In the genomic region with DNA sequence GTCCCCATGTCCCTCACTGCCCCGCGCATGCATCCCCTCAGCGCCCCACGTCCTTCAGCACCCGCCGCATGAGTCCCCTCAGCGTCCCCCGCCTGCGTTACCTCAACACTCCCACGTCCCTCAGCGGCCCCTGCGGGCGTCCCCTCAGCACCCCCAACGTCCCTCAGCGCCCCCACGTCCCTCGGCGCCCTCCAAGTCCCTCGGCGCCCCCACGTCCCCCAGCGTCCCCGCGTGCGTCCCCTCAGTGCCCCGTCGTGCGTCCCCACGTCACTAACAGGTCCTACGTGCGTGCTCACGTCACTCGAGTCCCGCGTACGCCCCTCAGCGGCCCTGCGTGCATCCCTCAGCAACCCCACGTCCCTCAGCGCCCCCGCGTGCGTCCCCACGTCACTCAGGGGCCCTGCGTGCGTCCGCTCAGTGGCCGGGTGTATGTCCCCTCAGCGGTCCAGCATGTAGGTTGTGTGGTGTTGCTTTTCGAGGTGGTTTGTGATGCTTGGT, we compare ENCODE assay signal across 17 cellular contexts. TPM values are rescaled to one million over a fixed set of nuclear protein-coding genes. Genes with fewer than 3 reads are reported as not detected.
A peak's percentile ranks its signal among the peaks of the same experiment; 100 is the strongest.
DNase-seq lines count a peak whose midpoint lies in the region; ATAC-seq, FAIRE-seq and TF ChIP-seq lines count a peak whose summit lies in the region.
"Had no signal": no experiment of that assay in that cellular context is flagged by ENCODE, and none has a peak within 500 bp of the region (broad histone marks: within the 10 kb centered on the region; RNA-seq: fewer than 3 reads in every experiment).

No MANE protein-coding gene starts in this region.

- no peak for TF ChIP-seq POLR2A in HepG2 (IDR thresholded peaks at IDR 0.05; ENCODE audit: insufficient read depth in 1 of 2, low read depth in 2 of 2, low read length in 2 of 2)
- TF ChIP-seq POLR2A in right lobe of liver (IDR thresholded peaks at IDR 0.05): no peak
- TF ChIP-seq POLR2A in K562 (conservative IDR thresholded peaks at IDR 0.05): no peak

- H3K9ac ChIP-seq in HepG2 (ENCODE audit: insufficient read depth, low read depth, low read length) (no peak overlapping the region), K562 (ENCODE audit: insufficient read depth in 1 of 2, low read depth in 2 of 2, low read length in 2 of 2) (no peak overlapping the region)

- no peak for FAIRE-seq in HepG2 (lab: Jason Lieb, UNC)
- FAIRE-seq in K562 (lab: Jason Lieb, UNC): no peak
- peak; percentile 77 for FAIRE-seq in urothelium cell line (lab: Jason Lieb, UNC)

- CTCF ChIA-PET in HepG2 (lab: Yijun Ruan, JAX; ENCODE audit: low intra/inter-chr PET ratio, low total read pairs): no interaction called here
- CTCF ChIA-PET in K562 (lab: Yijun Ruan, JAX; ENCODE audit: low intra/inter-chr PET ratio): interaction anchor here (0.6 kb wide), 1 partner anchor 19 kb away, joined by 4 read pairs; no protein-coding TSS in a partner anchor

- POLR2A ChIA-PET in HepG2 (lab: Yijun Ruan, JAX) (no interaction called here), K562 (lab: Yijun Ruan, JAX) (no interaction called here)

- H3K4me2 ChIP-seq in HepG2 (ENCODE audit: low read depth, low read length) (no peak overlapping the region), K562 (ENCODE audit: insufficient read depth, low read length) (peak overlapping the region; percentile 18; the same call in 1 of the 2 replicates)
- H3K4me2 ChIP-seq: GM23338 had no signal

- WGBS in HepG2 (ENCODE audit: low lambda C conversion rate): 62% methylated on average over 50 of the region's 50 CpGs
- WGBS in right lobe of liver (ENCODE audit: insufficient coverage, low coverage, low lambda C conversion rate, missing lambda C conversion rate): 96% methylated on average over 24 of the region's 50 CpGs
- WGBS in K562 (ENCODE audit: insufficient coverage, low coverage, missing lambda C conversion rate): 15% methylated on average over 12 of the region's 50 CpGs

- no peak for TF ChIP-seq CTCF in HepG2 (CRISPR knock-in tag; IDR thresholded peaks at IDR 0.05)
- TF ChIP-seq CTCF in right lobe of liver (IDR thresholded peaks at IDR 0.05): no peak
- no peak for TF ChIP-seq CTCF in K562 (IDR thresholded peaks at IDR 0.05 in 2 of 3, conservative IDR thresholded peaks at IDR 0.05 in 1 of 3; ENCODE audit: insufficient read depth in 2 of 3, low read depth in 1 of 3, low read length in 3 of 3)

- H3K4me3 ChIP-seq in HepG2 (replicated peaks in 1 of 3; ENCODE audit: insufficient read depth in 1 of 3, low read depth in 2 of 3, low read length in 3 of 3): no peak overlapping the region
- H3K4me3 ChIP-seq in right lobe of liver: no peak overlapping the region
- no peak overlapping the region for H3K4me3 ChIP-seq in K562
- H3K4me3 ChIP-seq: GM23338 had no signal

- H3K79me2 ChIP-seq in HepG2 (ENCODE audit: insufficient read depth, low read length) (no peaks in the 10 kb centered on the region), K562 (ENCODE audit: control insufficient read depth, insufficient read depth, low read length) (no peaks in the 10 kb centered on the region)

- TF ChIP-seq RAD21 in HepG2 (CRISPR knock-in tag; IDR thresholded peaks at IDR 0.05) (no peak), K562 (CRISPR knock-in tag; conservative IDR thresholded peaks at IDR 0.05 in 1 of 2, IDR thresholded peaks at IDR 0.05 in 1 of 2) (no peak)

- no peak overlapping the region for H2AFZ ChIP-seq in HepG2 (ENCODE audit: low read length)
- peak overlapping the region; percentile 55; the same call in 1 of the 2 replicates for H2AFZ ChIP-seq in K562 (ENCODE audit: low read depth, low read length)

- no peaks in the 10 kb centered on the region for H3K4me1 ChIP-seq in HepG2 (ENCODE audit: insufficient read depth, low read length)
- no peaks in the 10 kb centered on the region for H3K4me1 ChIP-seq in right lobe of liver
- peaks cover 0 to 19% of the 10 kb centered on the region in 2 experiments; a peak in 2 of 5 replicates for H3K4me1 ChIP-seq in K562 (replicated peaks in 1 of 2; ENCODE audit: control insufficient read depth in 2 of 2, insufficient read depth in 2 of 2, low read length in 2 of 2)

- H3K36me3 ChIP-seq in HepG2 (replicated peaks in 1 of 2; ENCODE audit: control insufficient read depth in 1 of 2, insufficient read depth in 2 of 2, low read length in 2 of 2) (no peaks in the 10 kb centered on the region), right lobe of liver (no peaks in the 10 kb centered on the region), K562 (ENCODE audit: control insufficient read depth, insufficient read depth, low read length) (no peaks in the 10 kb centered on the region)

- no peak for ATAC-seq in HepG2
- no peak for ATAC-seq in right lobe of liver
- peak; percentile 58 for ATAC-seq in K562

- in situ Hi-C loops in HepG2 (cut with HindIII; ENCODE audit: extremely low pct_ligation_motif_present, low pct_unique_long_range_greater_than_20kb): no loop called here
- in situ Hi-C loops in K562 (cut with MboI): no loop called here

- BruUV-seq in HepG2 (replicated peaks; lab: Mats Ljungman, UMichigan) (no TSS peak), K562 (replicated peaks; lab: Mats Ljungman, UMichigan) (no TSS peak)

- no peaks in the 10 kb centered on the region for H3K9me1 ChIP-seq in K562 (ENCODE audit: control insufficient read depth, insufficient read depth, low read length)

- H4K20me1 ChIP-seq in HepG2 (ENCODE audit: insufficient read depth, low read length) (no peaks in the 10 kb centered on the region), K562 (replicated peaks; ENCODE audit: control insufficient read depth, insufficient read depth, low read length) (no peaks in the 10 kb centered on the region)

- H3K27ac ChIP-seq in HepG2 (ENCODE audit: extremely low read length, insufficient read depth, low read length) (no peak overlapping the region), right lobe of liver (no peak overlapping the region), K562 (ENCODE audit: extremely low read depth, low read depth, low read length) (no peak overlapping the region)

- DNase-seq in HepG2 (ENCODE audit: low spot score) (no peak), right lobe of liver (no peak), K562 (ENCODE audit: extremely low read depth in 1 of 4, low spot score in 3 of 4) (peak in 3 of 4 experiments; percentile 14 to 43 (median 43)), mesenteric fat pad (ENCODE audit: low spot score) (peak; percentile 82), urothelium cell line (ENCODE audit: low spot score) (no peak), SIG-M5 (lab: John Stamatoyannopoulos, UW) (no peak), OCI-M1 (lab: John Stamatoyannopoulos, UW) (no peak), dedifferentiated amniotic fluid mesenchymal stem cell (ENCODE audit: extremely low spot score) (no peak)
- DNase-seq: CD4-positive, alpha-beta T cell; EL; Kasumi-1; NCI-H1105 treated with DMSO at 0.1 percent for 48 hours; NCI-H1694 treated with DMSO at 0.1 percent for 48 hours; NCI-H345; NCI-H526; SHP77 treated with DMSO at 0.1 percent for 48 hours had no signal

- no peak for TF ChIP-seq EP300 in HepG2 (IDR thresholded peaks at IDR 0.05; ENCODE audit: low read depth in 2 of 2, low read length in 2 of 2)
- no peak for TF ChIP-seq EP300 in HepG2 (CRISPR knock-in tag; IDR thresholded peaks at IDR 0.05; ENCODE audit: borderline replicate concordance)
- no peak for TF ChIP-seq EP300 in K562 (IDR thresholded peaks at IDR 0.05; ENCODE audit: low read length)

- intact Hi-C loops in HepG2 (cut with micrococcal nuclease; ENCODE audit: unreplicated experiment): no loop called here
- intact Hi-C loops in right lobe of liver (cut with DNase I): no loop called here
- intact Hi-C loops in K562 (cut with micrococcal nuclease): no loop called here

- H3K27me3 ChIP-seq in HepG2 (ENCODE audit: control insufficient read depth in 1 of 2, insufficient read depth in 2 of 2, low read length in 2 of 2): peaks cover 2 to 37% of the 10 kb centered on the region in 2 experiments; a peak in 3 of 5 replicates
- H3K27me3 ChIP-seq in right lobe of liver: no peaks in the 10 kb centered on the region
- H3K27me3 ChIP-seq in K562 (ENCODE audit: control insufficient read depth in 2 of 2, insufficient read depth in 2 of 2, low read length in 2 of 2): peaks cover 12 to 70% of the 10 kb centered on the region in 2 experiments; a peak in 4 of 5 replicates

- H3K9me3 ChIP-seq in HepG2 (ENCODE audit: low read length): no peaks in the 10 kb centered on the region
- no peaks in the 10 kb centered on the region for H3K9me3 ChIP-seq in right lobe of liver
- H3K9me3 ChIP-seq in K562 (replicated peaks; ENCODE audit: control insufficient read depth, insufficient read depth, low read depth, low read length): no peaks in the 10 kb centered on the region

RNA-seq across cellular contexts. Expression of a gene that starts 19.5 kb away (rescaled TPM):
- total RNA-seq in HepG2 (2016; rRNA removed; fragmentation: Illumina TruSeq; extraction: Trizol) (0.09 and 0.11 TPM in 2 replicates), right lobe of liver (10 to 100 TPM; 11.9 to 48.5 (median 27.2) TPM), K562 (2014; rRNA removed) (8.4 and 8.8 TPM in 2 replicates), K562 (2014; rRNA removed; fragmentation: Illumina TruSeq; extraction: Trizol) (0.99 and 1.7 TPM in 2 replicates), K562 (2015; rRNA removed; fragmentation: Illumina TruSeq; extraction: Trizol) (4.2 and 4.6 TPM in 2 replicates), K562 (2021) (9.6 and 9.7 TPM in 2 replicates), mesenteric fat pad (88.6 TPM)
- total RNA-seq in HepG2 (2016; cell fraction: cytosol; rRNA removed; fragmentation: Illumina TruSeq; extraction: Trizol; ENCODE audit: low read depth): 0.09 TPM in 1 of 2 replicates, not detected in the other
- total RNA-seq in HepG2 (2016; cell fraction: insoluble cytoplasmic fraction; rRNA removed; fragmentation: Illumina TruSeq; extraction: Trizol): 0.09 TPM in 1 of 2 replicates, not detected in the other
- total RNA-seq in HepG2 (2016; cell fraction: membrane; rRNA removed; fragmentation: Illumina TruSeq; extraction: Trizol): 0.19 and 0.21 TPM in 2 replicates
- total RNA-seq in HepG2 (2016; cell fraction: nucleus; rRNA removed; fragmentation: Illumina TruSeq; extraction: Trizol): 0.28 TPM in 1 of 2 replicates, not detected in the other
- polyA plus RNA-seq in HepG2 (2011; rRNA removed) (0.21 and 0.24 TPM in 2 replicates), K562 (2011; rRNA removed) (4.9 and 8.8 TPM in 2 replicates), K562 (2014; fragmentation: Illumina TruSeq; extraction: Trizol) (4.4 and 6.1 TPM in 2 replicates), K562 (2014; fragmentation: Nextera tagmentation; extraction: Ambion mirVana) (under 1 TPM in 1 of 2 experiments, not detected in 1; 0.14 TPM), K562 (2014; rRNA removed) (9.7 and 10.9 TPM in 2 replicates)
- 0.14 and 0.34 TPM in 2 replicates for polyA plus RNA-seq in HepG2 (2011; cell fraction: cytosol; rRNA removed)
- 0.57 and 0.93 TPM in 2 replicates for polyA plus RNA-seq in HepG2 (2011; cell fraction: nucleus; rRNA removed)
- polyA plus RNA-seq in HepG2 (2012): 0.13 and 0.23 TPM in 2 replicates
- 0.05 and 0.14 TPM in 2 replicates for polyA plus RNA-seq in HepG2 (2016; cell fraction: cytosol; fragmentation: Illumina TruSeq; extraction: Trizol; ENCODE audit: low read depth)
- 0.09 and 0.13 TPM in 2 replicates for polyA plus RNA-seq in HepG2 (2016; cell fraction: insoluble cytoplasmic fraction; fragmentation: Illumina TruSeq; extraction: Trizol; ENCODE audit: low read depth)
- polyA plus RNA-seq in HepG2 (2016; cell fraction: membrane; fragmentation: Illumina TruSeq; extraction: Trizol; ENCODE audit: low read depth): 0.15 and 0.21 TPM in 2 replicates
- polyA plus RNA-seq in HepG2 (2016; cell fraction: nucleus; fragmentation: Illumina TruSeq; extraction: Trizol; ENCODE audit: insufficient read depth, low read depth): 0.52 and 0.59 TPM in 2 replicates
- 0.16 and 5.7 TPM in 2 replicates for polyA minus RNA-seq in HepG2 (2011; rRNA and poly(A)+ RNA removed; ENCODE audit: low replicate concordance)
- not detected in 2 replicates for polyA minus RNA-seq in HepG2 (2011; cell fraction: cytosol; rRNA and poly(A)+ RNA removed)
- 0.13 TPM in 1 of 2 replicates, not detected in the other for polyA minus RNA-seq in HepG2 (2011; cell fraction: nucleus; rRNA and poly(A)+ RNA removed)
- 18.0 and 37.2 TPM in 2 replicates for total RNA-seq in K562 (2011; cell fraction: chromatin; rRNA removed; ENCODE audit: low replicate concordance)
- total RNA-seq in K562 (2011; cell fraction: nucleolus; rRNA removed): 25.2 and 27.5 TPM in 2 replicates
- 19.7 and 20.2 TPM in 2 replicates for total RNA-seq in K562 (2011; cell fraction: nucleoplasm; rRNA removed)
- polyA plus RNA-seq in K562 (2011; cell fraction: cytosol; rRNA removed): 9.4 and 10.6 TPM in 2 replicates
- 24.5 and 26.4 TPM in 2 replicates for polyA plus RNA-seq in K562 (2011; cell fraction: nucleus; rRNA removed)
- polyA plus RNA-seq in K562 (2012): 10.4 and 26.9 TPM in 2 replicates
- 2.0 and 2.2 TPM in 2 replicates for polyA minus RNA-seq in K562 (2011; rRNA and poly(A)+ RNA removed)
- 2.3 and 4.6 TPM in 2 replicates for polyA minus RNA-seq in K562 (2011; cell fraction: cytosol; rRNA and poly(A)+ RNA removed)
- 2.8 and 4.3 TPM in 2 replicates for polyA minus RNA-seq in K562 (2011; cell fraction: nucleus; rRNA and poly(A)+ RNA removed)

Comparison
In these comparisons a context has a peak if more than half of its experiments do, and no peak if none do; other contexts are left out.
1. DNase-seq: peak in K562 (3 of 4) and mesenteric fat pad (single experiment); none in HepG2 (single experiment), right lobe of liver (0 of 3), urothelium cell line (single experiment), SIG-M5 (single experiment), OCI-M1 (single experiment) and dedifferentiated amniotic fluid mesenchymal stem cell (single experiment).